Comparison of ENCODE assay signal across 8 cellular contexts in genomic region chr1:153535664-153536585, GRCh38. TPM values are rescaled to one million over a fixed set of nuclear protein-coding genes. Genes with fewer than 3 reads are reported as not detected.
DNase-seq lines count a peak whose midpoint lies in the region; ATAC-seq and TF ChIP-seq lines count a peak whose summit lies in the region.

Gene S100A6, minus strand, starts transcription at chr1:153535991. Its CDS starts 652 bp downstream, at chr1:153535339.

- peak; percentile 74 to 86 (median 78) for ATAC-seq in T-cell (replicated peaks in 1 of 4)
- ATAC-seq in GM19328 (IDR thresholded peaks at IDR 0.05; ENCODE audit: unreplicated experiment), result no peak

- peaks cover 19% of the 10 kb centered on the region for H3K79me2 ChIP-seq in osteoblast (ENCODE audit: insufficient read depth, low read length)

- H3K9me3 ChIP-seq in HUES64 (ENCODE audit: insufficient read depth, low read depth, low read length) (no peaks in the 10 kb centered on the region), osteoblast (ENCODE audit: low read depth, low read length) (no peaks in the 10 kb centered on the region)

- H3K27ac ChIP-seq in HUES64 (ENCODE audit: low read depth, low read length) (no peak within 1 kb of the TSS), osteoblast (ENCODE audit: low read depth, low read length) (peak within 1 kb of the TSS; percentile 94)

- peak within 1 kb of the TSS; percentile 93 for H2AFZ ChIP-seq in osteoblast (ENCODE audit: low read length)

- H3K36me3 ChIP-seq in HUES64 (ENCODE audit: insufficient read depth, low read length), result no peaks in the 10 kb centered on the region
- peaks cover 4% of the 10 kb centered on the region for H3K36me3 ChIP-seq in osteoblast (ENCODE audit: insufficient read depth, low read length)

- DNase-seq in Daoy (ENCODE audit: low read depth), result peak; percentile 96
- DNase-seq in T-cell, result peak; percentile 68 to 89 (median 82)
- peak; percentile 61 for DNase-seq in activated naive CD8-positive, alpha-beta T cell treated with anti-CD3 and anti-CD28 coated beads, Interleukin-2, amount 50 U/mL, for 16 hours (ENCODE audit: low read depth, low spot score)
- DNase-seq in glomerular visceral epithelial cell (ENCODE audit: extremely low spot score), result peak; percentile 95
- peak; percentile 94 for DNase-seq in osteoblast (ENCODE audit: insufficient read length, low spot score, missing footprints)
- peak; percentile 56 for DNase-seq in superior temporal gyrus (ENCODE audit: extremely low spot score)

- POLR2A ChIA-PET in T-cell (lab: Charles Lee), result interaction anchor here (0.5 to 2.8 kb wide), 4 partner anchors 9 to 136 kb away, joined by 3 to 14 read pairs (median 7); partner anchors contain the start of genes S100A2 (in 1 of the 2) and S100A4 (in 1 of the 2)

- H3K27me3 ChIP-seq in HUES64 (ENCODE audit: insufficient read depth, low read length) (peaks cover 6% of the 10 kb centered on the region; the same call in 1 of the 2 replicates), osteoblast (ENCODE audit: insufficient read depth, low read length) (no peaks in the 10 kb centered on the region)

- H3K4me3 ChIP-seq in HUES64 (ENCODE audit: low read length) (peak within 1 kb of the TSS; percentile 45), osteoblast (ENCODE audit: insufficient read depth, low read length) (peak within 1 kb of the TSS; percentile 85)

- H3K4me1 Mint-ChIP-seq in T-cell, result peaks cover 73 to 88% (median 82%) of the 10 kb centered on the region in 3 donors

- peak within 1 kb of the TSS; percentile 99 for H3K27ac Mint-ChIP-seq in T-cell

- H3K4me1 ChIP-seq in HUES64 (ENCODE audit: insufficient read depth, low read length), result peaks cover 35% of the 10 kb centered on the region
- peaks cover 39% of the 10 kb centered on the region for H3K4me1 ChIP-seq in osteoblast (ENCODE audit: insufficient read depth, low read length)

- peak within 1 kb of the TSS; percentile 90 to 94 (median 94) for H3K4me3 Mint-ChIP-seq in T-cell

- TF ChIP-seq CTCF in osteoblast (IDR thresholded peaks at IDR 0.05; ENCODE audit: extremely low read depth, low read depth, low read length), result no peak

- peak within 1 kb of the TSS; percentile 92 for H3K4me2 ChIP-seq in osteoblast (ENCODE audit: insufficient read depth, low read length)

- H4K20me1 ChIP-seq in osteoblast (ENCODE audit: insufficient read depth, low read length), result peaks cover 8% of the 10 kb centered on the region

- H3K36me3 Mint-ChIP-seq in T-cell, result peaks cover 17% of the 10 kb centered on the region

- WGBS in HUES64, result 64% methylated on average over 50 of the region's 51 CpGs

- H3K27me3 Mint-ChIP-seq in T-cell, result no peaks in the 10 kb centered on the region

- H3K9me3 Mint-ChIP-seq in T-cell, result no peaks in the 10 kb centered on the region

- CTCF ChIA-PET in T-cell (lab: Charles Lee), result interaction anchor here (0.5 to 2.7 kb wide), 8 partner anchors 9 to 1255 kb away, joined by 3 to 28 read pairs (median 5); partner anchors contain the start of gene S100A4 (in 1 of the 2)

- no peak within 1 kb of the TSS; the same call in 1 of the 2 replicates for H3K9ac ChIP-seq in HUES64 (ENCODE audit: low read depth, low read length)

RNA-seq across cellular contexts. Expression of gene S100A6, which starts in this region (rescaled TPM):
- 428 and 491 TPM in 2 replicates for total RNA-seq in Daoy (2014; rRNA removed; shearing (Covaris generic))
- polyA plus RNA-seq in HUES64 (2013, experiment 1 of 2), result 14.3 TPM
- polyA plus RNA-seq in HUES64 (2013, experiment 2 of 2), result 23.3 TPM
- 100 to 1,000 TPM; 200 to 467 (median 400) TPM for total RNA-seq in T-cell
- total RNA-seq in osteoblast, result 1,187 and 1,317 TPM in 2 replicates
